In genomic region chr11:81658722-81659121, GRCh38 we compare ENCODE assay signal across 8 cellular contexts.
DNase-seq lines count a peak whose midpoint lies in the region; ATAC-seq and TF ChIP-seq lines count a peak whose summit lies in the region.

No MANE protein-coding gene starts in this region.

- in situ Hi-C loops in brain microvascular endothelial cell (cut with HindIII; ENCODE audit: low pct_ligation_motif_present, low sequenced_read_pairs) = no loop called here

- DNase-seq in HPDE6-E6E7 (ENCODE audit: extremely low spot score) = peak; percentile 8
- DNase-seq in brain microvascular endothelial cell = peak; percentile 21
- DNase-seq in effector CD8-positive, alpha-beta T cell (lab: John Stamatoyannopoulos, UW) = no peak
- DNase-seq in Ammon's horn (ENCODE audit: low spot score) = no peak
- DNase-seq in activated T-cell treated with anti-CD3 and anti-CD28 coated beads, Interleukin-2, amount 50 U/mL, for 48 hours = no peak
- no peak for DNase-seq in NCI-H2107 treated with DMSO at 0.1 percent for 48 hours (lab: John Stamatoyannopoulos, UW; ENCODE audit: unreplicated experiment)

- H3K36me3 ChIP-seq in DOHH2 (ENCODE audit: control insufficient read depth, low read length) = no peaks in the 10 kb centered on the region
- no peaks in the 10 kb centered on the region for H3K36me3 ChIP-seq in brain microvascular endothelial cell (replicated peaks)

- H3K4me3 ChIP-seq in DOHH2 (ENCODE audit: low read length) (no peak overlapping the region), brain microvascular endothelial cell (ENCODE audit: low read depth, low read length) (no peak overlapping the region)

- no peak overlapping the region for H3K27ac ChIP-seq in DOHH2 (ENCODE audit: low read depth, low read length)
- no peak overlapping the region for H3K27ac ChIP-seq in brain microvascular endothelial cell

- H3K4me2 ChIP-seq in DOHH2 (ENCODE audit: low read length) = no peak overlapping the region

- no peaks in the 10 kb centered on the region for H3K9me3 ChIP-seq in DOHH2 (ENCODE audit: control insufficient read depth, insufficient read depth, low read length)

- peak; percentile 73 for ATAC-seq in GM19455 (IDR thresholded peaks at IDR 0.05; ENCODE audit: unreplicated experiment)

- no peaks in the 10 kb centered on the region for H3K9me2 ChIP-seq in DOHH2 (replicated peaks; ENCODE audit: control insufficient read depth, low read length)

- TF ChIP-seq CTCF in DOHH2 (IDR thresholded peaks at IDR 0.05; ENCODE audit: low read depth, low read length, poor library complexity, severe bottlenecking) = peak; percentile 70
- peak; percentile 60 for TF ChIP-seq CTCF in brain microvascular endothelial cell (IDR thresholded peaks at IDR 0.05; ENCODE audit: low read depth, low read length, missing control alignments)

- no peaks in the 10 kb centered on the region for H3F3A ChIP-seq in DOHH2 (ENCODE audit: control insufficient read depth, insufficient read depth)

- no peaks in the 10 kb centered on the region for H3K79me2 ChIP-seq in DOHH2 (ENCODE audit: control insufficient read depth, low read length)

- H3K27me3 ChIP-seq in DOHH2 (ENCODE audit: control insufficient read depth, low read length) (no peaks in the 10 kb centered on the region), brain microvascular endothelial cell (replicated peaks) (no peaks in the 10 kb centered on the region)

- H4K20me1 ChIP-seq in DOHH2 (ENCODE audit: control insufficient read depth, insufficient read depth, low read depth, low read length) = no peaks in the 10 kb centered on the region

- H3K4me1 ChIP-seq in DOHH2 (ENCODE audit: control insufficient read depth, low read length) = no peaks in the 10 kb centered on the region

Comparison
In these comparisons a context has a peak if more than half of its experiments do, and no peak if none do; other contexts are left out.
1. DNase-seq: peak in HPDE6-E6E7 (single experiment) and brain microvascular endothelial cell (single experiment); none in effector CD8-positive, alpha-beta T cell (single experiment), Ammon's horn (single experiment), activated T-cell treated with anti-CD3 and anti-CD28 coated beads, Interleukin-2, amount 50 U/mL, for 48 hours (0 of 2) and NCI-H2107 treated with DMSO at 0.1 percent for 48 hours (single experiment).